Comparison of ENCODE assay signal across 35 cellular contexts in genomic region chr13:111980146-111980929, GRCh38.
"Had no signal": no experiment of that assay in that cellular context is flagged by ENCODE, and none has a peak within 500 bp of the region (broad histone marks: within the 10 kb centered on the region; RNA-seq: fewer than 3 reads in every experiment).

No MANE protein-coding gene starts in this region.

- H3K9me3 Mint-ChIP-seq: activated naive CD4-positive, alpha-beta T cell treated with anti-CD3 and anti-CD28 coated beads, Interleukin-2, amount 50 U/mL, for 24 hours had no signal

- H3K27ac ChIP-seq: adrenal gland, body of pancreas, cardiac muscle cell, coronary artery, dorsolateral prefrontal cortex, WERI-Rb-1 had no signal

- H3K9me3 ChIP-seq: adrenal gland, body of pancreas had no signal

- H3K4me1 ChIP-seq: adrenal gland, body of pancreas had no signal

- H3K36me3 ChIP-seq: adrenal gland, cardiac muscle cell, WERI-Rb-1 had no signal

- H3K4me3 ChIP-seq: adrenal gland, body of pancreas, cardiac muscle cell, coronary artery, dorsolateral prefrontal cortex had no signal

- DNase-seq: activated CD4-positive, alpha-beta memory T cell treated with anti-CD3 and anti-CD28 coated beads for 36 hours; activated CD4-positive, alpha-beta T cell treated with anti-CD3 and anti-CD28 coated beads for 36 hours; activated CD4-positive, alpha-beta T cell treated with anti-CD3 and anti-CD28 coated beads, Interleukin-2, amount 10 ng/mL, durations not matched to agents 24 days and 14 days; activated CD4-positive, CD25-positive, alpha-beta regulatory T cell; activated CD4-positive, CD25-positive, alpha-beta regulatory T cell treated with anti-CD3 and anti-CD28 coated beads, Interleukin-2, amount 50 U/mL, for 72 hours; activated CD8-positive, alpha-beta memory T cell treated with anti-CD3 and anti-CD28 coated beads, Interleukin-2, amount 10 ng/mL, durations not matched to agents 7 days and 5 days; activated CD8-positive, alpha-beta memory T cell treated with anti-CD3 and anti-CD28 coated beads, Interleukin-2, amount 50 U/mL, for 4 hours; activated CD8-positive, alpha-beta T cell treated with anti-CD3 and anti-CD28 coated beads, Interleukin-2, amount 10 ng/mL, durations not matched to agents 7 days and 5 days; activated effector memory CD4-positive, alpha-beta T cell treated with anti-CD3 and anti-CD28 coated beads, Interleukin-2, amount 50 U/mL, for 16 hours; activated naive CD4-positive, alpha-beta T cell treated with anti-CD3 and anti-CD28 coated beads for 36 hours; activated naive CD8-positive, alpha-beta T cell treated with anti-CD3 and anti-CD28 coated beads for 36 hours; activated naive CD8-positive, alpha-beta T cell treated with anti-CD3 and anti-CD28 coated beads, Interleukin-2, amount 50 U/mL, for 24 hours; activated T-cell treated with anti-CD3 and anti-CD28 coated beads, Interleukin-2, amount 50 U/mL, for 1 hour; activated T-cell treated with anti-CD3 and anti-CD28 coated beads, Interleukin-2, amount 50 U/mL, for 48 hours; adrenal gland; amygdala; body of pancreas; dorsolateral prefrontal cortex; effector memory CD4-positive, alpha-beta T cell; endodermal cell; foreskin fibroblast; T-helper 1 cell; T-helper 17 cell; T1000; WERI-Rb-1 had no signal

- H3K27me3 Mint-ChIP-seq: activated CD4-positive, alpha-beta T cell treated with anti-CD3 and anti-CD28 coated beads, Interleukin-2, amount 10 ng/mL, durations not matched to agents 24 days and 14 days; activated CD8-positive, alpha-beta memory T cell treated with anti-CD3 and anti-CD28 coated beads, Interleukin-2, amount 10 ng/mL, durations not matched to agents 7 days and 5 days; dendritic cell treated with granulocyte-macrophage colony-stimulating factor and Interleukin-4, amounts not matched to agents 40 ng/mL and 50 ng/mL, for 4 days had no signal

- H3K36me3 Mint-ChIP-seq: activated CD4-positive, alpha-beta memory T cell treated with anti-CD3 and anti-CD28 coated beads for 36 hours; activated naive CD4-positive, alpha-beta T cell treated with anti-CD3 and anti-CD28 coated beads, Interleukin-2, amount 50 U/mL, for 24 hours; activated naive CD8-positive, alpha-beta T cell treated with anti-CD3 and anti-CD28 coated beads for 36 hours had no signal

- H3K27me3 ChIP-seq: adrenal gland had no signal

- H3K27ac Mint-ChIP-seq: activated CD4-positive, alpha-beta memory T cell treated with anti-CD3 and anti-CD28 coated beads for 36 hours; activated CD4-positive, alpha-beta T cell treated with anti-CD3 and anti-CD28 coated beads for 36 hours; activated CD4-positive, alpha-beta T cell treated with anti-CD3 and anti-CD28 coated beads, Interleukin-2, amount 10 ng/mL, durations not matched to agents 24 days and 14 days; activated CD8-positive, alpha-beta memory T cell treated with anti-CD3 and anti-CD28 coated beads, Interleukin-2, amount 10 ng/mL, durations not matched to agents 7 days and 5 days; activated CD8-positive, alpha-beta T cell treated with anti-CD3 and anti-CD28 coated beads, Interleukin-2, amount 10 ng/mL, durations not matched to agents 7 days and 5 days; activated naive CD4-positive, alpha-beta T cell treated with anti-CD3 and anti-CD28 coated beads for 36 hours; activated naive CD4-positive, alpha-beta T cell treated with anti-CD3 and anti-CD28 coated beads, Interleukin-2, amount 50 U/mL, for 24 hours; activated naive CD8-positive, alpha-beta T cell treated with anti-CD3 and anti-CD28 coated beads for 36 hours; activated naive CD8-positive, alpha-beta T cell treated with anti-CD3 and anti-CD28 coated beads, Interleukin-2, amount 50 U/mL, for 24 hours; activated T-helper 1 cell treated with anti-CD3 and anti-CD28 coated beads, Interleukin-12 subunit alpha, Interleukin-12 subunit beta, Interleukin-2, Interleukin-4 antibody, amounts not matched to agents 30 ng/mL and 10 ng/mL and 1 ng/mL, durations not matched to agents 14 hours and 24 hours and 36 hours; activated T-helper 2 cell treated with anti-CD3 and anti-CD28 coated beads, Interferon-gamma antibody, Interleukin-2, Interleukin-4, amounts not matched to agents 10 μg/mL and 5 μg/mL and 100 μg/mL, durations not matched to agents 14 hours and 24 hours and 36 hours; dendritic cell treated with granulocyte-macrophage colony-stimulating factor and Interleukin-4, amounts not matched to agents 40 ng/mL and 50 ng/mL, for 4 days; endodermal cell; T-helper 17 cell; T-helper 2 cell treated with Interferon-gamma antibody and Interleukin-4, amounts not matched to agents 5 μg/mL and 100 μg/mL, for 36 hours had no signal

- ATAC-seq: activated CD4-positive, alpha-beta T cell treated with anti-CD3 and anti-CD28 coated beads for 36 hours; activated CD8-positive, alpha-beta memory T cell treated with anti-CD3 and anti-CD28 coated beads, Interleukin-2, amount 10 ng/mL, durations not matched to agents 7 days and 5 days; activated CD8-positive, alpha-beta T cell treated with anti-CD3 and anti-CD28 coated beads, Interleukin-2, amount 10 ng/mL, durations not matched to agents 7 days and 5 days; activated naive CD8-positive, alpha-beta T cell treated with anti-CD3 and anti-CD28 coated beads, Interleukin-2, amount 50 U/mL, for 24 hours; body of pancreas; esophagus mucosa; T-helper 17 cell had no signal

- H3K4me1 Mint-ChIP-seq: activated CD4-positive, alpha-beta T cell treated with anti-CD3 and anti-CD28 coated beads for 36 hours; activated CD4-positive, alpha-beta T cell treated with anti-CD3 and anti-CD28 coated beads, Interleukin-2, amount 10 ng/mL, durations not matched to agents 24 days and 14 days; activated CD8-positive, alpha-beta memory T cell treated with anti-CD3 and anti-CD28 coated beads, Interleukin-2, amount 10 ng/mL, durations not matched to agents 7 days and 5 days; activated naive CD4-positive, alpha-beta T cell treated with anti-CD3 and anti-CD28 coated beads, Interleukin-2, amount 50 U/mL, for 24 hours; activated naive CD8-positive, alpha-beta T cell treated with anti-CD3 and anti-CD28 coated beads for 36 hours; activated naive CD8-positive, alpha-beta T cell treated with anti-CD3 and anti-CD28 coated beads, Interleukin-2, amount 50 U/mL, for 24 hours; central memory CD8-positive, alpha-beta T cell; endodermal cell; T-helper 17 cell had no signal

- FAIRE-seq: frontal cortex had no signal

- H3K4me3 Mint-ChIP-seq: activated CD4-positive, alpha-beta memory T cell treated with anti-CD3 and anti-CD28 coated beads for 36 hours; activated CD4-positive, alpha-beta T cell treated with anti-CD3 and anti-CD28 coated beads for 36 hours; activated CD4-positive, alpha-beta T cell treated with anti-CD3 and anti-CD28 coated beads, Interleukin-2, amount 10 ng/mL, durations not matched to agents 24 days and 14 days; activated CD8-positive, alpha-beta memory T cell treated with anti-CD3 and anti-CD28 coated beads, Interleukin-2, amount 10 ng/mL, durations not matched to agents 7 days and 5 days; activated CD8-positive, alpha-beta T cell treated with anti-CD3 and anti-CD28 coated beads, Interleukin-2, amount 10 ng/mL, durations not matched to agents 7 days and 5 days; activated naive CD4-positive, alpha-beta T cell treated with anti-CD3 and anti-CD28 coated beads for 36 hours; activated naive CD4-positive, alpha-beta T cell treated with anti-CD3 and anti-CD28 coated beads, Interleukin-2, amount 50 U/mL, for 24 hours; activated naive CD8-positive, alpha-beta T cell treated with anti-CD3 and anti-CD28 coated beads for 36 hours; activated naive CD8-positive, alpha-beta T cell treated with anti-CD3 and anti-CD28 coated beads, Interleukin-2, amount 50 U/mL, for 24 hours; activated T-helper 1 cell treated with anti-CD3 and anti-CD28 coated beads, Interleukin-12 subunit alpha, Interleukin-12 subunit beta, Interleukin-2, Interleukin-4 antibody, amounts not matched to agents 30 ng/mL and 10 ng/mL and 1 ng/mL, durations not matched to agents 14 hours and 24 hours and 36 hours; central memory CD8-positive, alpha-beta T cell; dendritic cell treated with granulocyte-macrophage colony-stimulating factor and Interleukin-4, amounts not matched to agents 40 ng/mL and 50 ng/mL, for 4 days; endodermal cell; T-helper 17 cell; T-helper 2 cell treated with Interferon-gamma antibody and Interleukin-4, amounts not matched to agents 5 μg/mL and 100 μg/mL, for 36 hours had no signal
